In the genomic region with DNA sequence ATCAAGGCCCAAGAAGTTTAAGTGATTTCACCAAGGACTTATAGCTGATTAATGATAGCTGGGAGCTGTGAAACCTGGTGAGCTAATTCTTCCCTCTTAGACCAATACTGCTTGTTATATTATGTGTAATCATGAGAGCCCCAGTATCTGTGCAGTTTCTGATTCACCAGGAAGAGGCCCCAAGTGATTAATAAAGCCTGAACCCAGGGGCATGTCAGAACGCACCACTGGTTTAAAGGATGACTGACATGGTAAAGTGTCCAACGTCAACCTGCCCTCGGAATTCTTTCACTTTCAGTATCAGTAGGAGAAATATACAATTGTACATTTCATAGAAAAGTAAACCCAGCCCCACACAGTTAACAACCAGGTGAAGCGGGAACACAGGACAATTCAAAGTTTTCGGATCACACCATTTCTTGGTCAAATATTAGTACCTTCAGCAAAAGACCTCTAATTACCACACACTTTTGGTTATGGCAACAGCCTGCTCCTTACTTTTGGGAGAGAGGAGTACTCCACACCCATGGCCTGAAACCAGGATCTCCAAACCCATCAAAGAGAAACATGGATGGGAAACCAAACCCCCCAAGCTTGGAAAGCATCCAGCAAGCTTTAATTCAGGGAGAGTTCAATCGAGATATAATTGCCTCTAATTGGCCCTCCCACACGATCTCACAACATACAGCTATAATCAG, we compare ENCODE assay signal across 8 cellular contexts. TPM values are rescaled to one million over a fixed set of nuclear protein-coding genes. Genes with fewer than 3 reads are reported as not detected.
A peak's percentile ranks its signal among the peaks of the same experiment; 100 is the strongest.
DNase-seq lines count a peak whose midpoint lies in the region; ATAC-seq and TF ChIP-seq lines count a peak whose summit lies in the region.

No MANE protein-coding gene starts in this region.

- no peaks in the 10 kb centered on the region for H3K27me3 Mint-ChIP-seq in CD4-positive, CD25-positive, alpha-beta regulatory T cell
- H3K27me3 Mint-ChIP-seq in chondrocyte (ENCODE audit: low read depth), result no peaks in the 10 kb centered on the region

- H3K4me3 Mint-ChIP-seq in CD4-positive, CD25-positive, alpha-beta regulatory T cell, result peak overlapping the region; percentile 27 to 81 (median 78)
- no peak overlapping the region for H3K4me3 Mint-ChIP-seq in chondrocyte (ENCODE audit: unreplicated experiment)

- peak overlapping the region; percentile 77 for H3K4me3 ChIP-seq in CD4-positive, CD25-positive, alpha-beta regulatory T cell (ENCODE audit: low read depth, low read length)

- H3K9me3 Mint-ChIP-seq in CD4-positive, CD25-positive, alpha-beta regulatory T cell, result no peaks in the 10 kb centered on the region
- H3K9me3 Mint-ChIP-seq in chondrocyte (ENCODE audit: low read depth), result no peaks in the 10 kb centered on the region

- peaks cover 7 to 15% (median 12%) of the 10 kb centered on the region in 4 donors for H3K4me1 Mint-ChIP-seq in CD4-positive, CD25-positive, alpha-beta regulatory T cell
- no peaks in the 10 kb centered on the region for H3K4me1 Mint-ChIP-seq in chondrocyte (ENCODE audit: low read depth)

- peak; percentile 69 to 77 for ATAC-seq in CD4-positive, CD25-positive, alpha-beta regulatory T cell (ENCODE audit: low read depth in 2 of 2)
- ATAC-seq in HG03196 (IDR thresholded peaks at IDR 0.05; ENCODE audit: unreplicated experiment), result peak; percentile 97

- H3K36me3 Mint-ChIP-seq in CD4-positive, CD25-positive, alpha-beta regulatory T cell, result no peaks in the 10 kb centered on the region
- no peaks in the 10 kb centered on the region for H3K36me3 Mint-ChIP-seq in chondrocyte (ENCODE audit: low read depth)

- H3K27me3 ChIP-seq in CD4-positive, CD25-positive, alpha-beta regulatory T cell (ENCODE audit: control insufficient read depth, insufficient read depth, low read length), result no peaks in the 10 kb centered on the region

- peak in 2 of 3 donors; percentile 30 to 82 for DNase-seq in CD4-positive, CD25-positive, alpha-beta regulatory T cell
- DNase-seq in GM19238 (ENCODE audit: insufficient read length, low spot score) (peak; percentile 55), hepatic stellate cell (ENCODE audit: low spot score) (peak; percentile 18), chondrocyte (ENCODE audit: low spot score) (no peak), SK-N-DZ (ENCODE audit: low spot score) (no peak)
- peak; percentile 39 to 53 for DNase-seq in activated CD4-positive, alpha-beta T cell treated with anti-CD3 and anti-CD28 coated beads, Interleukin-2, amount 50 U/mL, for 48 hours
- DNase-seq in stimulated activated CD8-positive, alpha-beta memory T cell treated with anti-CD3 and anti-CD28 coated beads, Interleukin-15, amount 100 ng/mL, for 48 hours (ENCODE audit: low read depth in 2 of 2), result peak; percentile 38 to 44

- no peaks in the 10 kb centered on the region for H3K36me3 ChIP-seq in CD4-positive, CD25-positive, alpha-beta regulatory T cell (ENCODE audit: control insufficient read depth, insufficient read depth, low read length)

- TF ChIP-seq CTCF in chondrocyte (IDR thresholded peaks at IDR 0.05), result no peak

- H3K4me1 ChIP-seq in CD4-positive, CD25-positive, alpha-beta regulatory T cell (ENCODE audit: control insufficient read depth, insufficient read depth, low read length, poor library complexity, severe bottlenecking), result peaks cover 8% of the 10 kb centered on the region

- peak overlapping the region; percentile 9 for H3K27ac ChIP-seq in CD4-positive, CD25-positive, alpha-beta regulatory T cell (ENCODE audit: insufficient read depth, low read length, poor library complexity, severe bottlenecking)

- peak overlapping the region; percentile 40 to 90 (median 78) for H3K27ac Mint-ChIP-seq in CD4-positive, CD25-positive, alpha-beta regulatory T cell
- H3K27ac Mint-ChIP-seq in chondrocyte (ENCODE audit: unreplicated experiment), result no peak overlapping the region

- no peaks in the 10 kb centered on the region for H3K9me3 ChIP-seq in CD4-positive, CD25-positive, alpha-beta regulatory T cell (ENCODE audit: control insufficient read depth in 2 of 2, low read length in 2 of 2)

RNA-seq across cellular contexts. Expression of gene TMCC3, which starts 28.5 kb away (rescaled TPM):
- 0.32 TPM for total RNA-seq in CD4-positive, CD25-positive, alpha-beta regulatory T cell
- polyA plus RNA-seq in CD4-positive, CD25-positive, alpha-beta regulatory T cell, result under 1 TPM; 0.06 to 0.83 (median 0.39) TPM
- total RNA-seq in chondrocyte, result 0.17 to 0.65 TPM (median 0.59 TPM) in 3 replicates
- polyA plus RNA-seq in SK-N-DZ (2014; cell fraction: cytosol; rRNA removed), result 0.02 and 0.05 TPM in 2 replicates
- polyA plus RNA-seq in SK-N-DZ (2014; cell fraction: nucleus; rRNA removed), result not detected in 2 replicates

Comparison
In these comparisons a context has a peak if more than half of its experiments do, and no peak if none do; other contexts are left out.
1. DNase-seq: peak in CD4-positive, CD25-positive, alpha-beta regulatory T cell (2 of 3), GM19238 (single experiment), activated CD4-positive, alpha-beta T cell treated with anti-CD3 and anti-CD28 coated beads, Interleukin-2, amount 50 U/mL, for 48 hours (2 of 2), hepatic stellate cell (single experiment) and stimulated activated CD8-positive, alpha-beta memory T cell treated with anti-CD3 and anti-CD28 coated beads, Interleukin-15, amount 100 ng/mL, for 48 hours (2 of 2); none in chondrocyte (single experiment) and SK-N-DZ (single experiment).